In genomic region chr1:25204797-25205441, GRCh38 we compare ENCODE assay signal across 8 cellular contexts. TPM values are rescaled to one million over a fixed set of nuclear protein-coding genes. Genes with fewer than 3 reads are reported as not detected.
A peak's percentile ranks its signal among the peaks of the same experiment; 100 is the strongest.
DNase-seq lines count a peak whose midpoint lies in the region; ATAC-seq, FAIRE-seq and TF ChIP-seq lines count a peak whose summit lies in the region.

No MANE protein-coding gene starts in this region.

- ATAC-seq in GM19463 (IDR thresholded peaks at IDR 0.05; ENCODE audit: unreplicated experiment): no peak

- FAIRE-seq in kidney (lab: Jason Lieb, UNC): peak; percentile 37

- H3K36me3 ChIP-seq in NT2/D1 (ENCODE audit: insufficient read depth, insufficient read length, low read length) (no peaks in the 10 kb centered on the region), breast epithelium (no peaks in the 10 kb centered on the region), kidney (ENCODE audit: control insufficient read depth in 1 of 2, insufficient read depth in 2 of 2, low read length in 2 of 2) (no peaks in the 10 kb centered on the region), tibial artery (no peaks in the 10 kb centered on the region)

- TF ChIP-seq POLR2A in breast epithelium (IDR thresholded peaks at IDR 0.05): no peak

- DNase-seq in Caki2 (ENCODE audit: low read depth) (peak; percentile 16), HFF-Myc (ENCODE audit: extremely low read depth, low read depth) (peak; percentile 27), NT2/D1 (ENCODE audit: low read depth, low spot score) (peak; percentile 49), breast epithelium (ENCODE audit: low spot score in 2 of 2) (no peak), kidney (no peak), tibial artery (no peak)
- no peak for DNase-seq in activated CD4-positive, alpha-beta T cell treated with anti-CD3 and anti-CD28 coated beads, Interleukin-2, amount 50 U/mL, for 1 hour

- H3K9me3 ChIP-seq in NT2/D1 (ENCODE audit: insufficient read depth, low read length) (no peaks in the 10 kb centered on the region), breast epithelium (no peaks in the 10 kb centered on the region), kidney (ENCODE audit: control insufficient read depth in 1 of 2, low read length in 2 of 2) (no peaks in the 10 kb centered on the region), tibial artery (no peaks in the 10 kb centered on the region)

- H3K9ac ChIP-seq in NT2/D1 (ENCODE audit: insufficient read length, low read depth) (no peak overlapping the region), kidney (ENCODE audit: low read length in 2 of 2) (no peak overlapping the region)

- intact Hi-C loops in breast epithelium (cut with DNase I; ENCODE audit: low total_unique reads) (no loop called here), kidney (cut with DNase I) (loop anchor here (10.0 kb wide), 1 partner anchor 350 kb away; no protein-coding TSS in a partner anchor), tibial artery (cut with DNase I; ENCODE audit: low total_unique reads) (loop anchor here (5.0 kb wide), 2 partner anchors 273 to 353 kb away; partner anchors contain the start of gene RUNX3)

- TF ChIP-seq CTCF in HFF-Myc (IDR thresholded peaks at IDR 0.05; ENCODE audit: low read depth, low read length, missing control alignments) (peak; percentile 61), breast epithelium (IDR thresholded peaks at IDR 0.05) (peak; percentile 62 to 78 (median 74)), kidney (IDR thresholded peaks at IDR 0.05; ENCODE audit: borderline replicate concordance, extremely low read depth, insufficient read depth) (peak; percentile 60), tibial artery (IDR thresholded peaks at IDR 0.05) (peak; percentile 63 to 74)

- H3K4me1 ChIP-seq in NT2/D1 (ENCODE audit: insufficient read depth, insufficient read length) (peaks cover 6% of the 10 kb centered on the region), breast epithelium (no peaks in the 10 kb centered on the region), kidney (ENCODE audit: control insufficient read depth in 1 of 2, insufficient read depth in 1 of 2, low read depth in 1 of 2, low read length in 2 of 2) (no peaks in the 10 kb centered on the region), tibial artery (peaks cover 0 to 2% (median 0%) of the 10 kb centered on the region in 4 donors)

- H3K27me3 ChIP-seq in NT2/D1 (ENCODE audit: insufficient read depth, insufficient read length) (no peaks in the 10 kb centered on the region), breast epithelium (no peaks in the 10 kb centered on the region), tibial artery (peaks cover 0 to 4% of the 10 kb centered on the region in 2 donors)

- H3K27ac ChIP-seq in breast epithelium (no peak overlapping the region), kidney (ENCODE audit: low read depth in 2 of 2, low read length in 2 of 2) (no peak overlapping the region), tibial artery (no peak overlapping the region)

- in situ Hi-C loops in Caki2 (cut with HindIII; ENCODE audit: low pct_unique_long_range_greater_than_20kb, low sequenced_read_pairs): no loop called here

- no peak overlapping the region for H3K4me3 ChIP-seq in HFF-Myc (replicated peaks; ENCODE audit: low read depth, low read length)
- no peak overlapping the region for H3K4me3 ChIP-seq in NT2/D1 (ENCODE audit: insufficient read length, low read depth)
- no peak overlapping the region for H3K4me3 ChIP-seq in breast epithelium
- no peak overlapping the region for H3K4me3 ChIP-seq in kidney (ENCODE audit: low read length in 2 of 2)
- no peak overlapping the region for H3K4me3 ChIP-seq in tibial artery

RNA-seq across cellular contexts. Expression of gene SYF2, which starts 27.4 kb away (rescaled TPM):
- 36.4 and 59.2 TPM in 2 replicates for total RNA-seq in Caki2 (2014; rRNA removed; shearing (Covaris generic); ENCODE audit: low replicate concordance)
- 10 to 100 TPM; 61.3 to 85.0 (median 83.6) TPM for total RNA-seq in breast epithelium
- 53.8 TPM for total RNA-seq in kidney
- 91.5 TPM for polyA plus RNA-seq in kidney (ENCODE audit: insufficient read depth, low read depth, low replicate concordance)

RNA-seq across cellular contexts. Expression of gene RSRP1, which starts 42.3 kb away (rescaled TPM):
- total RNA-seq in Caki2 (2014; rRNA removed; shearing (Covaris generic); ENCODE audit: low replicate concordance): 18.3 and 19.9 TPM in 2 replicates
- total RNA-seq in breast epithelium: 100 to 1,000 TPM; 155 to 215 (median 164) TPM
- 123 TPM for total RNA-seq in kidney
- 118 TPM for polyA plus RNA-seq in kidney (ENCODE audit: insufficient read depth, low read depth, low replicate concordance)

Comparison
In these comparisons a context has a peak if more than half of its experiments do, and no peak if none do; other contexts are left out.
1. DNase-seq: peak in Caki2 (single experiment), HFF-Myc (single experiment) and NT2/D1 (single experiment); none in breast epithelium (0 of 2), kidney (single experiment), tibial artery (0 of 2) and activated CD4-positive, alpha-beta T cell treated with anti-CD3 and anti-CD28 coated beads, Interleukin-2, amount 50 U/mL, for 1 hour (single experiment).
2. Peak in every context shown above with its lines, with median percentiles within 50 percentile points of each other: CTCF ChIP-seq.